In the genomic region with DNA sequence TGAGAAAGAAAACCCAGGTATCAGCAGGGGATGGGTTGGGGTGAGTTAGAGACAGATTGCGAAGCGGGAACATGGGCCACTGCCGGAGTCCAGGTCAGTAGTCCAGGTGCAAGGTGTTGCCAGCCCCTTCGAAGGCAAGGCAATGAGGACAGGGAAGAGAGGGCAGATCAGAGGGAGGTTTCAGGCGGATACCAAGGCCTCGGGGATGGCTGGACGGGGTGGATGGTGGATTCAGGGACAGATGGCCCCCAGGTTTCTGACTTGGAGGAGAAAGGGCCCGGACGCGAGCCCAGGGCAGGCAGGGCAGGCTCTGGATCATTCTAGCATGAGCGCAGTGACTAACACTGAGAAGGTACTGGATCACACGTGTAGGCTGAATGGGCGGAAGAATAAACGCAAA, we compare ENCODE assay signal across 28 cellular contexts.
"Had no signal": no experiment of that assay in that cellular context is flagged by ENCODE, and none has a peak within 500 bp of the region (broad histone marks: within the 10 kb centered on the region; RNA-seq: fewer than 3 reads in every experiment).

No MANE protein-coding gene starts in this region.

- H3K27me3 Mint-ChIP-seq: activated naive CD4-positive, alpha-beta T cell treated with anti-CD3 and anti-CD28 coated beads, Interleukin-2, amount 50 U/mL, for 24 hours; activated naive CD8-positive, alpha-beta T cell treated with anti-CD3 and anti-CD28 coated beads for 36 hours; dendritic cell treated with granulocyte-macrophage colony-stimulating factor and Interleukin-4, amounts not matched to agents 40 ng/mL and 50 ng/mL, for 4 days had no signal

- H3K27ac Mint-ChIP-seq: activated B cell treated with CpG ODN at 0.5 μM for 24 hours; activated CD8-positive, alpha-beta T cell treated with anti-CD3 and anti-CD28 coated beads for 36 hours; activated naive CD4-positive, alpha-beta T cell treated with anti-CD3 and anti-CD28 coated beads for 36 hours; activated naive CD4-positive, alpha-beta T cell treated with anti-CD3 and anti-CD28 coated beads, Interleukin-2, amount 50 U/mL, for 24 hours; activated naive CD8-positive, alpha-beta T cell treated with anti-CD3 and anti-CD28 coated beads for 36 hours; activated T-helper 2 cell treated with anti-CD3 and anti-CD28 coated beads, Interferon-gamma antibody, Interleukin-2, Interleukin-4, amounts not matched to agents 10 μg/mL and 5 μg/mL and 100 μg/mL, durations not matched to agents 14 hours and 24 hours and 36 hours; dendritic cell treated with granulocyte-macrophage colony-stimulating factor and Interleukin-4, amounts not matched to agents 40 ng/mL and 50 ng/mL, for 4 days; endodermal cell; T-helper 17 cell; T-helper 2 cell treated with Interferon-gamma antibody and Interleukin-4, amounts not matched to agents 5 μg/mL and 100 μg/mL, for 36 hours had no signal

- H3K9me3 Mint-ChIP-seq: activated B cell treated with CpG ODN at 0.5 μM for 24 hours; activated CD8-positive, alpha-beta T cell treated with anti-CD3 and anti-CD28 coated beads for 36 hours; activated naive CD4-positive, alpha-beta T cell treated with anti-CD3 and anti-CD28 coated beads for 36 hours; activated naive CD4-positive, alpha-beta T cell treated with anti-CD3 and anti-CD28 coated beads, Interleukin-2, amount 50 U/mL, for 24 hours; activated naive CD8-positive, alpha-beta T cell treated with anti-CD3 and anti-CD28 coated beads for 36 hours; activated T-cell treated with anti-CD3 and anti-CD28 coated beads, Interleukin-2, amount 50 U/mL, for 4 hours; activated T-helper 2 cell treated with anti-CD3 and anti-CD28 coated beads, Interferon-gamma antibody, Interleukin-2, Interleukin-4, amounts not matched to agents 10 μg/mL and 5 μg/mL and 100 μg/mL, durations not matched to agents 14 hours and 24 hours and 36 hours; central memory CD8-positive, alpha-beta T cell; dendritic cell treated with granulocyte-macrophage colony-stimulating factor and Interleukin-4, amounts not matched to agents 40 ng/mL and 50 ng/mL, for 4 days; endodermal cell; T-helper 2 cell treated with Interferon-gamma antibody and Interleukin-4, amounts not matched to agents 5 μg/mL and 100 μg/mL, for 36 hours had no signal

- ATAC-seq: activated CD4-positive, CD25-positive, alpha-beta regulatory T cell treated with anti-CD3 and anti-CD28 coated beads, Interleukin-2, amount 50 U/mL, for 24 hours; activated CD8-positive, alpha-beta T cell treated with anti-CD3 and anti-CD28 coated beads for 36 hours; activated T-cell treated with anti-CD3 and anti-CD28 coated beads, Interleukin-2, amount 50 U/mL, for 4 hours; esophagus mucosa; foreskin keratinocyte; gastrocnemius medialis; T-helper 17 cell had no signal

- H3K36me3 Mint-ChIP-seq: activated naive CD4-positive, alpha-beta T cell treated with anti-CD3 and anti-CD28 coated beads, Interleukin-2, amount 50 U/mL, for 24 hours; activated naive CD8-positive, alpha-beta T cell treated with anti-CD3 and anti-CD28 coated beads for 36 hours had no signal

- H3K4me1 Mint-ChIP-seq: activated naive CD4-positive, alpha-beta T cell treated with anti-CD3 and anti-CD28 coated beads, Interleukin-2, amount 50 U/mL, for 24 hours; central memory CD8-positive, alpha-beta T cell; endodermal cell had no signal

- H3K4me3 Mint-ChIP-seq: activated B cell treated with CpG ODN at 0.5 μM for 24 hours; activated CD8-positive, alpha-beta T cell treated with anti-CD3 and anti-CD28 coated beads for 36 hours; activated naive CD4-positive, alpha-beta T cell treated with anti-CD3 and anti-CD28 coated beads for 36 hours; activated naive CD4-positive, alpha-beta T cell treated with anti-CD3 and anti-CD28 coated beads, Interleukin-2, amount 50 U/mL, for 24 hours; activated naive CD8-positive, alpha-beta T cell treated with anti-CD3 and anti-CD28 coated beads for 36 hours; activated T-cell treated with anti-CD3 and anti-CD28 coated beads, Interleukin-2, amount 50 U/mL, for 4 hours; central memory CD8-positive, alpha-beta T cell; dendritic cell treated with granulocyte-macrophage colony-stimulating factor and Interleukin-4, amounts not matched to agents 40 ng/mL and 50 ng/mL, for 4 days; endodermal cell; T-helper 17 cell; T-helper 2 cell treated with Interferon-gamma antibody and Interleukin-4, amounts not matched to agents 5 μg/mL and 100 μg/mL, for 36 hours had no signal

- DNase-seq: activated B cell treated with CpG ODN at 0.5 μM for 24 hours; activated CD4-positive, alpha-beta T cell treated with anti-CD3 and anti-CD28 coated beads for 48 hours; activated CD4-positive, alpha-beta T cell treated with anti-CD3 and anti-CD28 coated beads, Interleukin-2, amount 50 U/mL, for 1 hour; activated CD4-positive, alpha-beta T cell treated with anti-CD3 and anti-CD28 coated beads, Interleukin-2, amount 50 U/mL, for 48 hours; activated CD8-positive, alpha-beta memory T cell treated with anti-CD3 and anti-CD28 coated beads for 24 hours; activated CD8-positive, alpha-beta T cell treated with anti-CD3 and anti-CD28 coated beads for 36 hours; activated effector memory CD4-positive, alpha-beta T cell treated with anti-CD3 and anti-CD28 coated beads, Interleukin-2, amount 50 U/mL, for 16 hours; activated naive CD4-positive, alpha-beta T cell treated with anti-CD3 and anti-CD28 coated beads for 36 hours; activated naive CD8-positive, alpha-beta T cell treated with anti-CD3 and anti-CD28 coated beads for 36 hours; activated T-cell treated with anti-CD3 and anti-CD28 coated beads, Interleukin-2, amount 50 U/mL, for 4 hours; amniotic stem cell; anterior cingulate cortex; dorsolateral prefrontal cortex; effector memory CD4-positive, alpha-beta T cell; endodermal cell; foreskin keratinocyte; gastrocnemius medialis; T-helper 1 cell; T-helper 17 cell; T1000; WERI-Rb-1 had no signal
